In the genomic region with DNA sequence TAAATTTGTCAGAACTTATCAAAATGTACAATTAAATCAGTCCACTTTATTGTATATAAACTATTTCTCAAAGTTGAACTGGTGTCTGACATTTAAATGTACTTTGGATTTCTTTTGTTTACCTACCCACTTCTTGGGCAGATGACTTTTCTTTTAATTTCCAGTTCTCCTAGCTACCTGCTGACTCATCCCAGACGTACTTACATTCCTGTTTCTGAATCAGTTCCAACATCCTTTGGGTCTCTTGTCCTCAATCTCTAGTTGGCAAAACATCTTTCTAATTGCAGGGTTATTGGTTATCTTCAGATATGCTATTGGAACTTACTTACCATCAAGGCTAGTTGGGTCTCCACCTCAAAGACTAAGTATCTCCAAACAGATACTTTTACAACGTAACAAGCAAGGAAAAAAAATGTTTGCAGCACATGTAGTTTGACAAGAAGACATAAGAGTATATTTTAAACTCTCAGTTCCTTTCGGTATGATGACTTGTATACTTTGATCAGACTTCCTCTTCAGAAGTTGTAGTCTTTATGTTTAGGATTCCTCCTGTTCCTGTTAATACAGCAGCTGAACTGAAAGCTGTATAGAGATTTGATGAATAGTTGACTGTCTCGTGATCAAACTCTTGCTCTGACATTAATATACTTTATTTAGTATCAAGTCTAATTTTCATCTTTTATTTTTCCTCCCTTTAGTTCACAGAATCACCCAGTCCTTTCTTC, we compare ENCODE assay signal across 9 cellular contexts. TPM values are rescaled to one million over a fixed set of nuclear protein-coding genes. Genes with fewer than 3 reads are reported as not detected.
DNase-seq lines count a peak whose midpoint lies in the region; ATAC-seq, FAIRE-seq and TF ChIP-seq lines count a peak whose summit lies in the region.
"Had no signal": no experiment of that assay in that cellular context is flagged by ENCODE, and none has a peak within 500 bp of the region (broad histone marks: within the 10 kb centered on the region; RNA-seq: fewer than 3 reads in every experiment).

No MANE protein-coding gene starts in this region.

- H3K27ac ChIP-seq in HepG2 (ENCODE audit: extremely low read length, insufficient read depth, low read length) = no peak overlapping the region
- no peak overlapping the region for H3K27ac ChIP-seq in testis

- CTCF ChIA-PET in HepG2 (lab: Yijun Ruan, JAX; ENCODE audit: low intra/inter-chr PET ratio, low total read pairs) = no interaction called here

- H3K9me3 ChIP-seq in HepG2 (ENCODE audit: low read length) (no peaks in the 10 kb centered on the region), testis (no peaks in the 10 kb centered on the region), BE2C (no peaks in the 10 kb centered on the region)

- intact Hi-C loops in activated T-helper 1 cell treated with anti-CD3 and anti-CD28 coated beads, Interleukin-12 subunit alpha, Interleukin-12 subunit beta, Interleukin-2, Interleukin-4 antibody, amounts not matched to agents 30 ng/mL and 10 ng/mL and 1 ng/mL, durations not matched to agents 14 hours and 24 hours and 36 hours (cut with micrococcal nuclease) = loop anchor here (1.0 kb wide), 2 partner anchors 13 to 32 kb away; no protein-coding TSS in a partner anchor
- intact Hi-C loops in HepG2 (cut with micrococcal nuclease; ENCODE audit: unreplicated experiment) (no loop called here), testis (cut with DNase I; ENCODE audit: low total_unique reads) (no loop called here)

- peaks cover 66% of the 10 kb centered on the region for H3K4me1 ChIP-seq in HepG2 (ENCODE audit: insufficient read depth, low read length)
- peaks cover 14% of the 10 kb centered on the region for H3K4me1 ChIP-seq in testis
- peaks cover 15% of the 10 kb centered on the region for H3K4me1 ChIP-seq in BE2C

- DNase-seq in AG20443 (ENCODE audit: low spot score) (peak; percentile 29), H54 (ENCODE audit: insufficient read length, low spot score) (no peak), HepG2 (ENCODE audit: low spot score) (peak; percentile 53), nephron progenitor cell (no peak), testis (no peak), BE2C (no peak), NCI-H1105 (lab: John Stamatoyannopoulos, UW) (no peak)
- no peak for DNase-seq in activated T-helper 1 cell treated with anti-CD3 and anti-CD28 coated beads, Interleukin-12 subunit alpha, Interleukin-12 subunit beta, Interleukin-2, Interleukin-4 antibody, amounts not matched to agents 30 ng/mL and 10 ng/mL and 1 ng/mL, durations not matched to agents 14 hours and 24 hours and 36 hours (ENCODE audit: low spot score)
- DNase-seq: NCI-H2107 had no signal

- TF ChIP-seq EP300 in HepG2 (IDR thresholded peaks at IDR 0.05; ENCODE audit: low read depth in 2 of 2, low read length in 2 of 2) = 0 out of 4 replicates have a peak, but pooled peaks of 1 of the 2 experiments have one; percentile 18
- TF ChIP-seq EP300 in HepG2 (CRISPR knock-in tag; IDR thresholded peaks at IDR 0.05; ENCODE audit: borderline replicate concordance) = no peak

- peak overlapping the region; percentile 35 for H3K4me3 Mint-ChIP-seq in activated T-helper 1 cell treated with anti-CD3 and anti-CD28 coated beads, Interleukin-12 subunit alpha, Interleukin-12 subunit beta, Interleukin-2, Interleukin-4 antibody, amounts not matched to agents 30 ng/mL and 10 ng/mL and 1 ng/mL, durations not matched to agents 14 hours and 24 hours and 36 hours
- no peak overlapping the region for H3K4me3 Mint-ChIP-seq in nephron progenitor cell

- peak overlapping the region; percentile 33 for H3K27ac Mint-ChIP-seq in activated T-helper 1 cell treated with anti-CD3 and anti-CD28 coated beads, Interleukin-12 subunit alpha, Interleukin-12 subunit beta, Interleukin-2, Interleukin-4 antibody, amounts not matched to agents 30 ng/mL and 10 ng/mL and 1 ng/mL, durations not matched to agents 14 hours and 24 hours and 36 hours
- no peak overlapping the region for H3K27ac Mint-ChIP-seq in nephron progenitor cell

- H3K36me3 ChIP-seq in HepG2 (replicated peaks in 1 of 2; ENCODE audit: control insufficient read depth in 1 of 2, insufficient read depth in 2 of 2, low read length in 2 of 2) (no peaks in the 10 kb centered on the region), testis (ENCODE audit: low read depth, missing control alignments) (no peaks in the 10 kb centered on the region), BE2C (no peaks in the 10 kb centered on the region)

- POLR2A ChIA-PET in HepG2 (lab: Yijun Ruan, JAX) = no interaction called here

- peaks cover 76% of the 10 kb centered on the region for H3K4me1 Mint-ChIP-seq in activated T-helper 1 cell treated with anti-CD3 and anti-CD28 coated beads, Interleukin-12 subunit alpha, Interleukin-12 subunit beta, Interleukin-2, Interleukin-4 antibody, amounts not matched to agents 30 ng/mL and 10 ng/mL and 1 ng/mL, durations not matched to agents 14 hours and 24 hours and 36 hours (ENCODE audit: low read depth)
- peaks cover 27% of the 10 kb centered on the region for H3K4me1 Mint-ChIP-seq in nephron progenitor cell

- H3K9me3 Mint-ChIP-seq in activated T-helper 1 cell treated with anti-CD3 and anti-CD28 coated beads, Interleukin-12 subunit alpha, Interleukin-12 subunit beta, Interleukin-2, Interleukin-4 antibody, amounts not matched to agents 30 ng/mL and 10 ng/mL and 1 ng/mL, durations not matched to agents 14 hours and 24 hours and 36 hours = no peaks in the 10 kb centered on the region
- H3K9me3 Mint-ChIP-seq in nephron progenitor cell = no peaks in the 10 kb centered on the region

- no peak overlapping the region for H3K9ac ChIP-seq in HepG2 (ENCODE audit: insufficient read depth, low read depth, low read length)

- no TSS peak for BruUV-seq in HepG2 (replicated peaks; lab: Mats Ljungman, UMichigan)

- H3K27me3 ChIP-seq in HepG2 (ENCODE audit: control insufficient read depth in 1 of 2, insufficient read depth in 2 of 2, low read length in 2 of 2) (no peaks in the 10 kb centered on the region), testis (no peaks in the 10 kb centered on the region), BE2C (no peaks in the 10 kb centered on the region)

- no peak for TF ChIP-seq RAD21 in HepG2 (CRISPR knock-in tag; IDR thresholded peaks at IDR 0.05)

- H3K4me3 ChIP-seq in HepG2 (replicated peaks in 1 of 3; ENCODE audit: insufficient read depth in 1 of 3, low read depth in 2 of 3, low read length in 3 of 3) = no peak overlapping the region
- H3K4me3 ChIP-seq in testis = no peak overlapping the region
- no peak overlapping the region for H3K4me3 ChIP-seq in BE2C (ENCODE audit: low read depth, low read length)

- WGBS in HepG2 (ENCODE audit: low lambda C conversion rate) = 82% methylated on average over 4 of the region's 4 CpGs
- 56 to 59% methylated on average over 4 of the region's 4 CpGs for WGBS in testis, 2 donors

- peaks cover 2% of the 10 kb centered on the region for H3K79me2 ChIP-seq in HepG2 (ENCODE audit: insufficient read depth, low read length)

- TF ChIP-seq CTCF in HepG2 (CRISPR knock-in tag; IDR thresholded peaks at IDR 0.05) (no peak), nephron progenitor cell (IDR thresholded peaks at IDR 0.05) (no peak), testis (IDR thresholded peaks at IDR 0.05) (no peak), BE2C (IDR thresholded peaks at IDR 0.05; ENCODE audit: low read depth, low read length) (no peak)

- H3K36me3 Mint-ChIP-seq in activated T-helper 1 cell treated with anti-CD3 and anti-CD28 coated beads, Interleukin-12 subunit alpha, Interleukin-12 subunit beta, Interleukin-2, Interleukin-4 antibody, amounts not matched to agents 30 ng/mL and 10 ng/mL and 1 ng/mL, durations not matched to agents 14 hours and 24 hours and 36 hours (ENCODE audit: low read depth) = peaks cover 2% of the 10 kb centered on the region
- H3K36me3 Mint-ChIP-seq in nephron progenitor cell (ENCODE audit: low read depth) = no peaks in the 10 kb centered on the region

- no peak for TF ChIP-seq POLR2A in H54 (IDR thresholded peaks at IDR 0.05; ENCODE audit: low read depth, low read length)
- no peak for TF ChIP-seq POLR2A in HepG2 (IDR thresholded peaks at IDR 0.05; ENCODE audit: insufficient read depth in 1 of 2, low read depth in 2 of 2, low read length in 2 of 2)
- TF ChIP-seq POLR2A in testis (IDR thresholded peaks at IDR 0.05) = no peak

- FAIRE-seq in H54 (lab: Jason Lieb, UNC) (peak; percentile 88), HepG2 (lab: Jason Lieb, UNC) (peak; percentile 39)

- no peak overlapping the region for H2AFZ ChIP-seq in HepG2 (ENCODE audit: low read length)

- ATAC-seq in HepG2 = no peak

- in situ Hi-C loops in HepG2 (cut with HindIII; ENCODE audit: extremely low pct_ligation_motif_present, low pct_unique_long_range_greater_than_20kb) = no loop called here

- no peak overlapping the region for H3K4me2 ChIP-seq in HepG2 (ENCODE audit: low read depth, low read length)

- no peaks in the 10 kb centered on the region for H4K20me1 ChIP-seq in HepG2 (ENCODE audit: insufficient read depth, low read length)

- no peaks in the 10 kb centered on the region for H3K27me3 Mint-ChIP-seq in activated T-helper 1 cell treated with anti-CD3 and anti-CD28 coated beads, Interleukin-12 subunit alpha, Interleukin-12 subunit beta, Interleukin-2, Interleukin-4 antibody, amounts not matched to agents 30 ng/mL and 10 ng/mL and 1 ng/mL, durations not matched to agents 14 hours and 24 hours and 36 hours (ENCODE audit: insufficient read depth)
- peaks cover 3% of the 10 kb centered on the region for H3K27me3 Mint-ChIP-seq in nephron progenitor cell (ENCODE audit: low read depth, poor library complexity)

RNA-seq across cellular contexts. Expression of gene PACS1, which starts 43.2 kb away (rescaled TPM):
- 80.4 and 89.5 TPM in 2 replicates for total RNA-seq in activated T-helper 1 cell treated with anti-CD3 and anti-CD28 coated beads, Interleukin-12 subunit alpha, Interleukin-12 subunit beta, Interleukin-2, Interleukin-4 antibody, amounts not matched to agents 30 ng/mL and 10 ng/mL and 1 ng/mL, durations not matched to agents 14 hours and 24 hours and 36 hours
- 7.6 and 12.2 TPM in 2 replicates for total RNA-seq in HepG2 (2016; rRNA removed; fragmentation: Illumina TruSeq; extraction: Trizol)
- 4.8 and 5.7 TPM in 2 replicates for total RNA-seq in HepG2 (2016; cell fraction: cytosol; rRNA removed; fragmentation: Illumina TruSeq; extraction: Trizol; ENCODE audit: low read depth)
- 7.7 and 14.4 TPM in 2 replicates for total RNA-seq in HepG2 (2016; cell fraction: insoluble cytoplasmic fraction; rRNA removed; fragmentation: Illumina TruSeq; extraction: Trizol)
- 14.5 and 17.0 TPM in 2 replicates for total RNA-seq in HepG2 (2016; cell fraction: membrane; rRNA removed; fragmentation: Illumina TruSeq; extraction: Trizol)
- total RNA-seq in HepG2 (2016; cell fraction: nucleus; rRNA removed; fragmentation: Illumina TruSeq; extraction: Trizol) = 14.3 and 14.8 TPM in 2 replicates
- 8.6 and 11.9 TPM in 2 replicates for polyA plus RNA-seq in HepG2 (2011; rRNA removed)
- 6.3 and 6.7 TPM in 2 replicates for polyA plus RNA-seq in HepG2 (2011; cell fraction: cytosol; rRNA removed)
- 24.8 and 26.9 TPM in 2 replicates for polyA plus RNA-seq in HepG2 (2011; cell fraction: nucleus; rRNA removed)
- polyA plus RNA-seq in HepG2 (2012) = 12.5 and 17.3 TPM in 2 replicates
- polyA plus RNA-seq in HepG2 (2016; cell fraction: cytosol; fragmentation: Illumina TruSeq; extraction: Trizol; ENCODE audit: low read depth) = 5.2 and 6.3 TPM in 2 replicates
- polyA plus RNA-seq in HepG2 (2016; cell fraction: insoluble cytoplasmic fraction; fragmentation: Illumina TruSeq; extraction: Trizol; ENCODE audit: low read depth) = 11.8 and 22.2 TPM in 2 replicates
- 17.7 and 23.2 TPM in 2 replicates for polyA plus RNA-seq in HepG2 (2016; cell fraction: membrane; fragmentation: Illumina TruSeq; extraction: Trizol; ENCODE audit: low read depth)
- polyA plus RNA-seq in HepG2 (2016; cell fraction: nucleus; fragmentation: Illumina TruSeq; extraction: Trizol; ENCODE audit: insufficient read depth, low read depth) = 21.2 and 23.6 TPM in 2 replicates
- polyA minus RNA-seq in HepG2 (2011; rRNA and poly(A)+ RNA removed; ENCODE audit: low replicate concordance) = 28.3 and 63.7 TPM in 2 replicates
- 16.9 and 29.5 TPM in 2 replicates for polyA minus RNA-seq in HepG2 (2011; cell fraction: cytosol; rRNA and poly(A)+ RNA removed)
- 26.5 and 37.7 TPM in 2 replicates for polyA minus RNA-seq in HepG2 (2011; cell fraction: nucleus; rRNA and poly(A)+ RNA removed)
- total RNA-seq in testis = 100 to 1,000 TPM; 130 to 131 TPM
- polyA plus RNA-seq in testis (ENCODE audit: insufficient read depth, low read depth, low replicate concordance) = 111 TPM
- 14.9 TPM for polyA plus RNA-seq in BE2C (2012; ENCODE audit: insufficient read depth, insufficient read length, low read depth)

Comparison
In these comparisons a context has a peak if more than half of its experiments do, and no peak if none do; other contexts are left out.
1. DNase-seq: peak in AG20443 (single experiment) and HepG2 (single experiment); none in H54 (single experiment), activated T-helper 1 cell treated with anti-CD3 and anti-CD28 coated beads, Interleukin-12 subunit alpha, Interleukin-12 subunit beta, Interleukin-2, Interleukin-4 antibody, amounts not matched to agents 30 ng/mL and 10 ng/mL and 1 ng/mL, durations not matched to agents 14 hours and 24 hours and 36 hours (single experiment), nephron progenitor cell (single experiment), testis (single experiment), BE2C (single experiment) and NCI-H1105 (single experiment).